1 cellular context compared by ENCODE assay signal in genomic region chr17:82325286-82326180, GRCh38.
A peak's percentile ranks its signal among the peaks of the same experiment; 100 is the strongest.
TF ChIP-seq lines count a peak whose summit lies in the region.

No MANE protein-coding gene starts in this region.

TF ChIP-seq in HCT116, 20 proteins besides CTCF, POLR2A, EP300 and RAD21:
- TF ChIP-seq ZBTB33 (IDR thresholded peaks at IDR 0.05; ENCODE audit: extremely low read depth, insufficient replicate concordance, low read length) (no peak), ZNF274 (IDR thresholded peaks at IDR 0.05; ENCODE audit: low read depth, low read length) (no peak), FOSL1 (IDR thresholded peaks at IDR 0.05; ENCODE audit: low read depth) (no peak), EGR1 (IDR thresholded peaks at IDR 0.05; ENCODE audit: low read depth) (no peak), ZFX (IDR thresholded peaks at IDR 0.05) (0 out of 2 replicates have a peak, but pooled peaks have one; percentile 8), TCF7L2 (IDR thresholded peaks at IDR 0.05; ENCODE audit: borderline replicate concordance, extremely low read depth, insufficient read depth, insufficient read length) (no peak), SRF (IDR thresholded peaks at IDR 0.05; ENCODE audit: low read depth) (no peak), YY1 (IDR thresholded peaks at IDR 0.05; ENCODE audit: extremely low read depth, insufficient replicate concordance, low read depth, low read length) (no peak)
